Comparison of ENCODE assay signal across 20 cellular contexts in genomic region chr7:76383089-76383944, GRCh38. TPM values are rescaled to one million over a fixed set of nuclear protein-coding genes. Genes with fewer than 3 reads are reported as not detected.
DNase-seq lines count a peak whose midpoint lies in the region; ATAC-seq, FAIRE-seq and TF ChIP-seq lines count a peak whose summit lies in the region.
"Had no signal": no experiment of that assay in that cellular context is flagged by ENCODE, and none has a peak within 500 bp of the region (broad histone marks: within the 10 kb centered on the region; RNA-seq: fewer than 3 reads in every experiment).

No MANE protein-coding gene starts in this region.

- TF ChIP-seq CTCF in HepG2 (CRISPR knock-in tag; IDR thresholded peaks at IDR 0.05), result peak; percentile 48
- no peak for TF ChIP-seq CTCF in right lobe of liver (IDR thresholded peaks at IDR 0.05)
- no peak for TF ChIP-seq CTCF in endothelial cell of umbilical vein (IDR thresholded peaks at IDR 0.05; ENCODE audit: extremely low read depth in 1 of 2, insufficient read depth in 1 of 2, low read depth in 1 of 2, low read length in 2 of 2)
- no peak for TF ChIP-seq CTCF in testis (IDR thresholded peaks at IDR 0.05)
- no peak for TF ChIP-seq CTCF in mucosa of descending colon (IDR thresholded peaks at IDR 0.05)

- dilution Hi-C loops in endothelial cell of umbilical vein (cut with MboI; ENCODE audit: extremely low pct_ligation_motif_present, low sequenced_read_pairs), result no loop called here

- POLR2A ChIA-PET in HepG2 (lab: Yijun Ruan, JAX), result interaction anchor here (1.3 to 1.4 kb wide), 2 partner anchors 9 to 25 kb away, joined by 3 to 4 read pairs; no protein-coding TSS in a partner anchor
- POLR2A ChIA-PET in endothelial cell of umbilical vein (lab: Charles Lee), result no interaction called here
- POLR2A ChIA-PET in activated CD4-positive, alpha-beta T cell treated with anti-CD3 and anti-CD28 coated beads for 36 hours (lab: Charles Lee), result interaction anchor here (0.7 kb wide), 1 partner anchor 485 kb away, joined by 3 read pairs; no protein-coding TSS in a partner anchor

- H3K4me1 ChIP-seq in HepG2 (ENCODE audit: insufficient read depth, low read length), result peaks cover 46% of the 10 kb centered on the region
- H3K4me1 ChIP-seq in right lobe of liver, result no peaks in the 10 kb centered on the region
- peaks cover 15% of the 10 kb centered on the region for H3K4me1 ChIP-seq in endothelial cell of umbilical vein (ENCODE audit: control insufficient read depth, extremely low read depth, insufficient read depth, low read length)
- H3K4me1 ChIP-seq in testis, result peaks cover 13% of the 10 kb centered on the region
- peaks cover 21% of the 10 kb centered on the region for H3K4me1 ChIP-seq in mucosa of descending colon (ENCODE audit: low read depth)

- H3K79me2 ChIP-seq in HepG2 (ENCODE audit: insufficient read depth, low read length) (no peaks in the 10 kb centered on the region), endothelial cell of umbilical vein (ENCODE audit: control insufficient read depth, insufficient read depth, low read length) (no peaks in the 10 kb centered on the region)
- H3K79me2 ChIP-seq: parathyroid adenoma had no signal

- no peak overlapping the region for H3K9ac ChIP-seq in HepG2 (ENCODE audit: insufficient read depth, low read depth, low read length)
- H3K9ac ChIP-seq in endothelial cell of umbilical vein (replicated peaks; ENCODE audit: extremely low read depth, insufficient read depth, low read length), result no peak overlapping the region
- H3K9ac ChIP-seq: parathyroid adenoma had no signal

- no peak overlapping the region for H3K27ac Mint-ChIP-seq in activated CD4-positive, alpha-beta T cell treated with anti-CD3 and anti-CD28 coated beads for 36 hours
- H3K27ac Mint-ChIP-seq: activated naive CD4-positive, alpha-beta T cell treated with anti-CD3 and anti-CD28 coated beads, Interleukin-2, amount 50 U/mL, for 72 hours; stimulated activated naive CD8-positive, alpha-beta T cell treated with anti-CD3 and anti-CD28 coated beads, Interleukin-15, Interleukin-2, amounts not matched to agents 100 ng/mL and 50 ng/mL, for 24 hours had no signal

- ATAC-seq in HepG2 (peak; percentile 30), right lobe of liver (no peak), GM19395 (IDR thresholded peaks at IDR 0.05; ENCODE audit: unreplicated experiment) (no peak), mucosa of descending colon (no peak)
- ATAC-seq in activated CD4-positive, alpha-beta T cell treated with anti-CD3 and anti-CD28 coated beads for 36 hours, result no peak
- ATAC-seq: activated naive CD4-positive, alpha-beta T cell treated with anti-CD3 and anti-CD28 coated beads, Interleukin-2, amount 50 U/mL, for 72 hours had no signal

- no peaks in the 10 kb centered on the region for H3K36me3 Mint-ChIP-seq in activated CD4-positive, alpha-beta T cell treated with anti-CD3 and anti-CD28 coated beads for 36 hours (ENCODE audit: low read depth)
- H3K36me3 Mint-ChIP-seq: activated naive CD4-positive, alpha-beta T cell treated with anti-CD3 and anti-CD28 coated beads, Interleukin-2, amount 50 U/mL, for 72 hours had no signal

- in situ Hi-C loops in HepG2 (cut with HindIII; ENCODE audit: extremely low pct_ligation_motif_present, low pct_unique_long_range_greater_than_20kb), result no loop called here

- DNase-seq in HepG2 (ENCODE audit: low spot score) (peak; percentile 64), right lobe of liver (no peak), NCI-H69 (lab: John Stamatoyannopoulos, UW) (peak; percentile 19), endothelial cell of umbilical vein (ENCODE audit: low read depth, low spot score) (peak; percentile 32), testis (peak; percentile 39), mucosa of descending colon (no peak)
- DNase-seq in activated CD4-positive, alpha-beta T cell treated with anti-CD3 and anti-CD28 coated beads for 36 hours, result no peak
- DNase-seq: activated CD4-positive, alpha-beta T cell treated with anti-CD3 and anti-CD28 coated beads for 4 hours; caudate nucleus; DMS153; NCI-H146; NCI-H446 treated with DMSO at 0.1 percent for 48 hours; Peyer's patch; small intestine; T-helper 1 cell had no signal

- H3K27ac ChIP-seq in HepG2 (ENCODE audit: extremely low read length, insufficient read depth, low read length) (no peak overlapping the region), right lobe of liver (no peak overlapping the region), endothelial cell of umbilical vein (ENCODE audit: insufficient read depth, low read depth, low read length) (no peak overlapping the region), testis (no peak overlapping the region)
- H3K27ac ChIP-seq: parathyroid adenoma, Peyer's patch had no signal

- H3K9me1 ChIP-seq in endothelial cell of umbilical vein (replicated peaks; ENCODE audit: control insufficient read depth, extremely low read depth, insufficient read depth, low read length), result no peaks in the 10 kb centered on the region

- TF ChIP-seq POLR2A in HepG2 (IDR thresholded peaks at IDR 0.05; ENCODE audit: insufficient read depth in 1 of 2, low read depth in 2 of 2, low read length in 2 of 2) (no peak), right lobe of liver (IDR thresholded peaks at IDR 0.05) (no peak), endothelial cell of umbilical vein (IDR thresholded peaks at IDR 0.05; ENCODE audit: low read depth, low read length) (no peak), testis (IDR thresholded peaks at IDR 0.05) (no peak)

- H3K9me3 Mint-ChIP-seq in activated CD4-positive, alpha-beta T cell treated with anti-CD3 and anti-CD28 coated beads for 36 hours (ENCODE audit: low read depth), result no peaks in the 10 kb centered on the region
- H3K9me3 Mint-ChIP-seq: activated naive CD4-positive, alpha-beta T cell treated with anti-CD3 and anti-CD28 coated beads, Interleukin-2, amount 50 U/mL, for 72 hours; stimulated activated naive CD8-positive, alpha-beta T cell treated with anti-CD3 and anti-CD28 coated beads, Interleukin-15, Interleukin-2, amounts not matched to agents 100 ng/mL and 50 ng/mL, for 24 hours had no signal

- H3K4me3 Mint-ChIP-seq in activated CD4-positive, alpha-beta T cell treated with anti-CD3 and anti-CD28 coated beads for 36 hours, result no peak overlapping the region
- H3K4me3 Mint-ChIP-seq: stimulated activated naive CD8-positive, alpha-beta T cell treated with anti-CD3 and anti-CD28 coated beads, Interleukin-15, Interleukin-2, amounts not matched to agents 100 ng/mL and 50 ng/mL, for 24 hours had no signal

- TF ChIP-seq RAD21 in HepG2 (CRISPR knock-in tag; IDR thresholded peaks at IDR 0.05), result no peak

- FAIRE-seq in HepG2 (lab: Jason Lieb, UNC), result peak; percentile 15
- peak; percentile 60 for FAIRE-seq in endothelial cell of umbilical vein (lab: Jason Lieb, UNC)
- FAIRE-seq: small intestine, urothelium cell line had no signal

- CTCF ChIA-PET in HepG2 (lab: Yijun Ruan, JAX; ENCODE audit: low intra/inter-chr PET ratio, low total read pairs), result no interaction called here
- CTCF ChIA-PET in endothelial cell of umbilical vein (lab: Charles Lee), result interaction anchor here (0.5 to 1.5 kb wide), 3 partner anchors 7 to 23 kb away, joined by 3 read pairs; no protein-coding TSS in a partner anchor
- CTCF ChIA-PET in activated CD4-positive, alpha-beta T cell treated with anti-CD3 and anti-CD28 coated beads for 36 hours (lab: Charles Lee), result interaction anchor here (0.7 kb wide), 2 partner anchors 18 to 152 kb away, joined by 3 to 5 read pairs; no protein-coding TSS in a partner anchor

- BruUV-seq in HepG2 (replicated peaks; lab: Mats Ljungman, UMichigan) (no TSS peak), endothelial cell of umbilical vein (replicated peaks; lab: Mats Ljungman, UMichigan) (no TSS peak)

- H2AFZ ChIP-seq in HepG2 (ENCODE audit: low read length), result no peak overlapping the region
- peak overlapping the region; percentile 12 for H2AFZ ChIP-seq in endothelial cell of umbilical vein (ENCODE audit: low read depth, low read length)
- H2AFZ ChIP-seq: parathyroid adenoma had no signal

- H3K36me3 ChIP-seq in HepG2 (replicated peaks in 1 of 2; ENCODE audit: control insufficient read depth in 1 of 2, insufficient read depth in 2 of 2, low read length in 2 of 2) (no peaks in the 10 kb centered on the region), right lobe of liver (no peaks in the 10 kb centered on the region), endothelial cell of umbilical vein (ENCODE audit: control insufficient read depth in 2 of 2, extremely low read depth in 1 of 2, insufficient read depth in 2 of 2, low read length in 2 of 2) (no peaks in the 10 kb centered on the region), testis (ENCODE audit: low read depth, missing control alignments) (no peaks in the 10 kb centered on the region), mucosa of descending colon (ENCODE audit: low read depth) (peaks cover 4% of the 10 kb centered on the region)
- H3K36me3 ChIP-seq: Peyer's patch had no signal

- no peaks in the 10 kb centered on the region for H4K20me1 ChIP-seq in HepG2 (ENCODE audit: insufficient read depth, low read length)
- no peaks in the 10 kb centered on the region for H4K20me1 ChIP-seq in endothelial cell of umbilical vein (replicated peaks; ENCODE audit: control insufficient read depth, extremely low read depth, insufficient read depth, low read length)

- WGBS in HepG2 (ENCODE audit: low lambda C conversion rate), result 57% methylated on average over 13 of the region's 13 CpGs
- WGBS in right lobe of liver (ENCODE audit: insufficient coverage, low coverage, low lambda C conversion rate, missing lambda C conversion rate), result 67% methylated on average over 10 of the region's 13 CpGs
- WGBS in testis, 2 donors, result 68 to 76% methylated on average over 13 of the region's 13 CpGs

- TF ChIP-seq EP300 in HepG2 (IDR thresholded peaks at IDR 0.05; ENCODE audit: low read depth in 2 of 2, low read length in 2 of 2), result no peak
- no peak for TF ChIP-seq EP300 in HepG2 (CRISPR knock-in tag; IDR thresholded peaks at IDR 0.05; ENCODE audit: borderline replicate concordance)

- intact Hi-C loops in HepG2 (cut with micrococcal nuclease; ENCODE audit: unreplicated experiment), result loop anchor here (1.0 kb wide), 1 partner anchor 65 kb away; no protein-coding TSS in a partner anchor
- intact Hi-C loops in right lobe of liver (cut with DNase I), result no loop called here
- intact Hi-C loops in endothelial cell of umbilical vein (cut with micrococcal nuclease), result no loop called here
- intact Hi-C loops in testis (cut with DNase I; ENCODE audit: low total_unique reads), result no loop called here
- intact Hi-C loops in mucosa of descending colon (cut with DNase I, micrococcal nuclease), result no loop called here
- intact Hi-C loops in activated CD4-positive, alpha-beta T cell treated with anti-CD3 and anti-CD28 coated beads for 36 hours (cut with DNase I, micrococcal nuclease), result no loop called here

- H3K27me3 ChIP-seq in HepG2 (ENCODE audit: control insufficient read depth in 1 of 2, insufficient read depth in 2 of 2, low read length in 2 of 2) (no peaks in the 10 kb centered on the region), right lobe of liver (no peaks in the 10 kb centered on the region), endothelial cell of umbilical vein (ENCODE audit: control insufficient read depth in 2 of 2, insufficient read depth in 2 of 2, low read length in 2 of 2) (no peaks in the 10 kb centered on the region), testis (no peaks in the 10 kb centered on the region)
- H3K27me3 ChIP-seq: Peyer's patch had no signal

- no peaks in the 10 kb centered on the region for H3K9me3 ChIP-seq in HepG2 (ENCODE audit: low read length)
- H3K9me3 ChIP-seq in right lobe of liver, result no peaks in the 10 kb centered on the region
- H3K9me3 ChIP-seq in endothelial cell of umbilical vein (replicated peaks; ENCODE audit: control insufficient read depth, insufficient read depth, low read length), result no peaks in the 10 kb centered on the region
- no peaks in the 10 kb centered on the region for H3K9me3 ChIP-seq in testis
- H3K9me3 ChIP-seq in mucosa of descending colon, result no peaks in the 10 kb centered on the region
- H3K9me3 ChIP-seq: Peyer's patch had no signal

- H3K27me3 Mint-ChIP-seq in activated CD4-positive, alpha-beta T cell treated with anti-CD3 and anti-CD28 coated beads for 36 hours, result no peaks in the 10 kb centered on the region
- H3K27me3 Mint-ChIP-seq: stimulated activated naive CD8-positive, alpha-beta T cell treated with anti-CD3 and anti-CD28 coated beads, Interleukin-15, Interleukin-2, amounts not matched to agents 100 ng/mL and 50 ng/mL, for 24 hours had no signal

- peaks cover 7% of the 10 kb centered on the region for H3K4me1 Mint-ChIP-seq in activated CD4-positive, alpha-beta T cell treated with anti-CD3 and anti-CD28 coated beads for 36 hours

- H3K4me3 ChIP-seq in HepG2 (replicated peaks in 1 of 3; ENCODE audit: insufficient read depth in 1 of 3, low read depth in 2 of 3, low read length in 3 of 3) (0 out of 6 replicates have a peak overlapping the region, but pooled peaks of 1 of the 3 experiments have one; percentile 16), right lobe of liver (no peak overlapping the region), endothelial cell of umbilical vein (replicated peaks in 1 of 3; ENCODE audit: insufficient read depth in 1 of 3, low read depth in 1 of 3, low read length in 3 of 3) (no peak overlapping the region), testis (no peak overlapping the region), mucosa of descending colon (no peak overlapping the region)
- H3K4me3 ChIP-seq: Peyer's patch had no signal

- peak overlapping the region; percentile 39 for H3K4me2 ChIP-seq in HepG2 (ENCODE audit: low read depth, low read length)
- no peak overlapping the region for H3K4me2 ChIP-seq in endothelial cell of umbilical vein (ENCODE audit: insufficient read depth, low read length)

RNA-seq across cellular contexts. Expression of gene YWHAG, which starts 24.5 kb away (rescaled TPM):
- 67.5 and 93.7 TPM in 2 replicates for total RNA-seq in HepG2 (2016; rRNA removed; fragmentation: Illumina TruSeq; extraction: Trizol)
- total RNA-seq in HepG2 (2016; cell fraction: cytosol; rRNA removed; fragmentation: Illumina TruSeq; extraction: Trizol; ENCODE audit: low read depth), result 7.9 and 9.3 TPM in 2 replicates
- 72.6 and 87.9 TPM in 2 replicates for total RNA-seq in HepG2 (2016; cell fraction: insoluble cytoplasmic fraction; rRNA removed; fragmentation: Illumina TruSeq; extraction: Trizol)
- 43.2 and 47.4 TPM in 2 replicates for total RNA-seq in HepG2 (2016; cell fraction: membrane; rRNA removed; fragmentation: Illumina TruSeq; extraction: Trizol)
- 40.4 and 44.1 TPM in 2 replicates for total RNA-seq in HepG2 (2016; cell fraction: nucleus; rRNA removed; fragmentation: Illumina TruSeq; extraction: Trizol)
- polyA plus RNA-seq in HepG2 (2011; rRNA removed), result 36.7 and 36.9 TPM in 2 replicates
- 18.0 and 24.8 TPM in 2 replicates for polyA plus RNA-seq in HepG2 (2011; cell fraction: cytosol; rRNA removed)
- 23.3 and 26.1 TPM in 2 replicates for polyA plus RNA-seq in HepG2 (2011; cell fraction: nucleus; rRNA removed)
- 82.2 and 83.9 TPM in 2 replicates for polyA plus RNA-seq in HepG2 (2012)
- polyA plus RNA-seq in HepG2 (2016; cell fraction: cytosol; fragmentation: Illumina TruSeq; extraction: Trizol; ENCODE audit: low read depth), result 5.9 and 6.1 TPM in 2 replicates
- 125 and 130 TPM in 2 replicates for polyA plus RNA-seq in HepG2 (2016; cell fraction: insoluble cytoplasmic fraction; fragmentation: Illumina TruSeq; extraction: Trizol; ENCODE audit: low read depth)
- 21.8 and 25.4 TPM in 2 replicates for polyA plus RNA-seq in HepG2 (2016; cell fraction: membrane; fragmentation: Illumina TruSeq; extraction: Trizol; ENCODE audit: low read depth)
- polyA plus RNA-seq in HepG2 (2016; cell fraction: nucleus; fragmentation: Illumina TruSeq; extraction: Trizol; ENCODE audit: insufficient read depth, low read depth), result 69.2 and 70.0 TPM in 2 replicates
- polyA minus RNA-seq in HepG2 (2011; rRNA and poly(A)+ RNA removed; ENCODE audit: low replicate concordance), result 56.5 and 77.8 TPM in 2 replicates
- 55.6 and 57.6 TPM in 2 replicates for polyA minus RNA-seq in HepG2 (2011; cell fraction: cytosol; rRNA and poly(A)+ RNA removed)
- 27.9 and 31.8 TPM in 2 replicates for polyA minus RNA-seq in HepG2 (2011; cell fraction: nucleus; rRNA and poly(A)+ RNA removed)
- total RNA-seq in right lobe of liver, result 10 to 100 TPM; 43.5 to 69.1 (median 58.4) TPM
- total RNA-seq in endothelial cell of umbilical vein, result 199 and 205 TPM in 2 replicates
- polyA plus RNA-seq in endothelial cell of umbilical vein, result 41.3 and 55.6 TPM in 2 replicates
- polyA plus RNA-seq in endothelial cell of umbilical vein (2011; cell fraction: cytosol; rRNA removed), result 62.4 and 66.2 TPM in 2 replicates
- polyA plus RNA-seq in endothelial cell of umbilical vein (2011; cell fraction: nucleus; rRNA removed), result 38.7 and 46.1 TPM in 2 replicates
- 145 and 187 TPM in 2 replicates for polyA plus RNA-seq in endothelial cell of umbilical vein (2012)
- 94.8 and 112 TPM in 2 replicates for polyA minus RNA-seq in endothelial cell of umbilical vein
- polyA minus RNA-seq in endothelial cell of umbilical vein (2011; cell fraction: cytosol; rRNA and poly(A)+ RNA removed), result 82.6 TPM
- 34.6 and 36.4 TPM in 2 replicates for polyA minus RNA-seq in endothelial cell of umbilical vein (2011; cell fraction: nucleus; rRNA and poly(A)+ RNA removed)
- 10 to 100 TPM; 78.4 to 80.2 TPM for total RNA-seq in testis
- 67.4 TPM for polyA plus RNA-seq in testis (ENCODE audit: insufficient read depth, low read depth, low replicate concordance)
- total RNA-seq in mucosa of descending colon, result 100 to 1,000 TPM in 2 of 3 donors, 10 to 100 TPM in 1; 74.3 to 114 (median 102) TPM
- total RNA-seq in activated CD4-positive, alpha-beta T cell treated with anti-CD3 and anti-CD28 coated beads for 36 hours, result 100 to 1,000 TPM; 140 to 144 TPM

RNA-seq across cellular contexts. Expression of gene SSC4D, which starts 26.2 kb away (rescaled TPM):
- 32.3 and 63.8 TPM in 2 replicates for total RNA-seq in HepG2 (2016; rRNA removed; fragmentation: Illumina TruSeq; extraction: Trizol)
- 7.6 and 8.8 TPM in 2 replicates for total RNA-seq in HepG2 (2016; cell fraction: cytosol; rRNA removed; fragmentation: Illumina TruSeq; extraction: Trizol; ENCODE audit: low read depth)
- total RNA-seq in HepG2 (2016; cell fraction: insoluble cytoplasmic fraction; rRNA removed; fragmentation: Illumina TruSeq; extraction: Trizol), result 34.6 and 61.6 TPM in 2 replicates
- 25.9 and 27.1 TPM in 2 replicates for total RNA-seq in HepG2 (2016; cell fraction: membrane; rRNA removed; fragmentation: Illumina TruSeq; extraction: Trizol)
- 48.0 and 57.4 TPM in 2 replicates for total RNA-seq in HepG2 (2016; cell fraction: nucleus; rRNA removed; fragmentation: Illumina TruSeq; extraction: Trizol)
- 33.3 and 48.2 TPM in 2 replicates for polyA plus RNA-seq in HepG2 (2011; rRNA removed)
- 37.9 and 40.0 TPM in 2 replicates for polyA plus RNA-seq in HepG2 (2011; cell fraction: cytosol; rRNA removed)
- 48.0 and 53.5 TPM in 2 replicates for polyA plus RNA-seq in HepG2 (2011; cell fraction: nucleus; rRNA removed)
- 16.6 and 28.9 TPM in 2 replicates for polyA plus RNA-seq in HepG2 (2012)
- 6.9 and 7.7 TPM in 2 replicates for polyA plus RNA-seq in HepG2 (2016; cell fraction: cytosol; fragmentation: Illumina TruSeq; extraction: Trizol; ENCODE audit: low read depth)
- polyA plus RNA-seq in HepG2 (2016; cell fraction: insoluble cytoplasmic fraction; fragmentation: Illumina TruSeq; extraction: Trizol; ENCODE audit: low read depth), result 34.3 and 36.7 TPM in 2 replicates
- polyA plus RNA-seq in HepG2 (2016; cell fraction: membrane; fragmentation: Illumina TruSeq; extraction: Trizol; ENCODE audit: low read depth), result 21.4 and 22.0 TPM in 2 replicates
- 116 and 122 TPM in 2 replicates for polyA plus RNA-seq in HepG2 (2016; cell fraction: nucleus; fragmentation: Illumina TruSeq; extraction: Trizol; ENCODE audit: insufficient read depth, low read depth)
- 2.6 and 50.7 TPM in 2 replicates for polyA minus RNA-seq in HepG2 (2011; rRNA and poly(A)+ RNA removed; ENCODE audit: low replicate concordance)
- 11.6 and 15.7 TPM in 2 replicates for polyA minus RNA-seq in HepG2 (2011; cell fraction: cytosol; rRNA and poly(A)+ RNA removed)
- polyA minus RNA-seq in HepG2 (2011; cell fraction: nucleus; rRNA and poly(A)+ RNA removed), result 7.5 and 10.8 TPM in 2 replicates
- 1 to 10 TPM; 1.2 to 2.6 (median 1.2) TPM for total RNA-seq in right lobe of liver
- 0.39 and 0.46 TPM in 2 replicates for total RNA-seq in endothelial cell of umbilical vein
- polyA plus RNA-seq in endothelial cell of umbilical vein, result 0.88 and 1.1 TPM in 2 replicates
- 0.59 TPM in 2 replicates for polyA plus RNA-seq in endothelial cell of umbilical vein (2011; cell fraction: cytosol; rRNA removed)
- polyA plus RNA-seq in endothelial cell of umbilical vein (2011; cell fraction: nucleus; rRNA removed), result 0.26 and 0.38 TPM in 2 replicates
- polyA plus RNA-seq in endothelial cell of umbilical vein (2012), result 0.37 and 0.68 TPM in 2 replicates
- 0.30 and 0.53 TPM in 2 replicates for polyA minus RNA-seq in endothelial cell of umbilical vein
- polyA minus RNA-seq in endothelial cell of umbilical vein (2011; cell fraction: cytosol; rRNA and poly(A)+ RNA removed), result 1.7 TPM
- polyA minus RNA-seq in endothelial cell of umbilical vein (2011; cell fraction: nucleus; rRNA and poly(A)+ RNA removed), result not detected in 2 replicates
- total RNA-seq in testis, result 1 to 10 TPM; 1.8 to 2.3 TPM
- polyA plus RNA-seq in testis (ENCODE audit: insufficient read depth, low read depth, low replicate concordance), result 2.8 TPM
- total RNA-seq in mucosa of descending colon, result under 1 TPM in 2 of 3 donors, not detected in 1; 0.32 to 0.72 TPM
- under 1 TPM; 0.79 to 0.91 TPM for total RNA-seq in activated CD4-positive, alpha-beta T cell treated with anti-CD3 and anti-CD28 coated beads for 36 hours

RNA-seq across cellular contexts. Expression of gene ZP3, which starts 41.4 kb away (rescaled TPM):
- total RNA-seq in HepG2 (2016; rRNA removed; fragmentation: Illumina TruSeq; extraction: Trizol), result not detected in 2 replicates
- 1.5 TPM in 1 of 2 replicates, not detected in the other for total RNA-seq in HepG2 (2016; cell fraction: cytosol; rRNA removed; fragmentation: Illumina TruSeq; extraction: Trizol; ENCODE audit: low read depth)
- total RNA-seq in HepG2 (2016; cell fraction: insoluble cytoplasmic fraction; rRNA removed; fragmentation: Illumina TruSeq; extraction: Trizol), result 1.2 TPM in 1 of 2 replicates, not detected in the other
- 2.2 TPM in 1 of 2 replicates, not detected in the other for total RNA-seq in HepG2 (2016; cell fraction: membrane; rRNA removed; fragmentation: Illumina TruSeq; extraction: Trizol)
- total RNA-seq in HepG2 (2016; cell fraction: nucleus; rRNA removed; fragmentation: Illumina TruSeq; extraction: Trizol), result not detected in 2 replicates
- not detected in 2 replicates for polyA plus RNA-seq in HepG2 (2011; rRNA removed)
- polyA plus RNA-seq in HepG2 (2011; cell fraction: cytosol; rRNA removed), result not detected in 2 replicates
- not detected in 2 replicates for polyA plus RNA-seq in HepG2 (2011; cell fraction: nucleus; rRNA removed)
- not detected in 2 replicates for polyA plus RNA-seq in HepG2 (2012)
- polyA plus RNA-seq in HepG2 (2016; cell fraction: cytosol; fragmentation: Illumina TruSeq; extraction: Trizol; ENCODE audit: low read depth), result not detected in 2 replicates
- polyA plus RNA-seq in HepG2 (2016; cell fraction: insoluble cytoplasmic fraction; fragmentation: Illumina TruSeq; extraction: Trizol; ENCODE audit: low read depth), result not detected in 2 replicates
- polyA plus RNA-seq in HepG2 (2016; cell fraction: membrane; fragmentation: Illumina TruSeq; extraction: Trizol; ENCODE audit: low read depth), result not detected in 2 replicates
- polyA plus RNA-seq in HepG2 (2016; cell fraction: nucleus; fragmentation: Illumina TruSeq; extraction: Trizol; ENCODE audit: insufficient read depth, low read depth), result not detected in 2 replicates
- 0.80 and 89.9 TPM in 2 replicates for polyA minus RNA-seq in HepG2 (2011; rRNA and poly(A)+ RNA removed; ENCODE audit: low replicate concordance)
- polyA minus RNA-seq in HepG2 (2011; cell fraction: cytosol; rRNA and poly(A)+ RNA removed), result not detected in 2 replicates
- not detected in 2 replicates for polyA minus RNA-seq in HepG2 (2011; cell fraction: nucleus; rRNA and poly(A)+ RNA removed)
- 1 to 10 TPM in 1 of 6 experiments, under 1 TPM in 4, not detected in 1; 0.27 to 2.8 (median 0.62) TPM for total RNA-seq in right lobe of liver
- total RNA-seq in endothelial cell of umbilical vein, result 0.32 and 4.0 TPM in 2 replicates
- polyA plus RNA-seq in endothelial cell of umbilical vein, result 3.0 and 4.3 TPM in 2 replicates
- 1.7 and 1.9 TPM in 2 replicates for polyA plus RNA-seq in endothelial cell of umbilical vein (2011; cell fraction: cytosol; rRNA removed)
- polyA plus RNA-seq in endothelial cell of umbilical vein (2011; cell fraction: nucleus; rRNA removed), result 1.4 and 1.7 TPM in 2 replicates
- polyA plus RNA-seq in endothelial cell of umbilical vein (2012), result 2.5 and 4.7 TPM in 2 replicates
- 2.6 and 6.7 TPM in 2 replicates for polyA minus RNA-seq in endothelial cell of umbilical vein
- polyA minus RNA-seq in endothelial cell of umbilical vein (2011; cell fraction: cytosol; rRNA and poly(A)+ RNA removed), result 28.8 TPM
- 0.24 and 0.48 TPM in 2 replicates for polyA minus RNA-seq in endothelial cell of umbilical vein (2011; cell fraction: nucleus; rRNA and poly(A)+ RNA removed)
- 1 to 10 TPM; 1.7 to 3.5 TPM for total RNA-seq in testis
- 2.0 TPM for polyA plus RNA-seq in testis (ENCODE audit: insufficient read depth, low read depth, low replicate concordance)
- total RNA-seq in mucosa of descending colon, result 10 to 100 TPM in 2 of 3 donors, 1 to 10 TPM in 1; 4.4 to 16.1 (median 10.8) TPM
- 1 to 10 TPM; 7.0 to 7.9 TPM for total RNA-seq in activated CD4-positive, alpha-beta T cell treated with anti-CD3 and anti-CD28 coated beads for 36 hours

Comparison
In these comparisons a context has a peak if more than half of its experiments do, and no peak if none do; other contexts are left out.
1. DNase-seq: peak in HepG2 (single experiment), NCI-H69 (single experiment), endothelial cell of umbilical vein (single experiment) and testis (single experiment); none in right lobe of liver (0 of 3), mucosa of descending colon (0 of 3) and activated CD4-positive, alpha-beta T cell treated with anti-CD3 and anti-CD28 coated beads for 36 hours (single experiment).